22 cellular contexts compared by ENCODE assay signal in genomic region chr17:38716368-38717005, GRCh38.
"Had no signal": no experiment of that assay in that cellular context is flagged by ENCODE, and none has a peak within 500 bp of the region (broad histone marks: within the 10 kb centered on the region; RNA-seq: fewer than 3 reads in every experiment).

No MANE protein-coding gene starts in this region.

- ATAC-seq: esophagus mucosa; right cardiac atrium; stimulated activated naive CD8-positive, alpha-beta T cell treated with anti-CD3 and anti-CD28 coated beads, Interleukin-15, Interleukin-2, amounts not matched to agents 100 U/mL and 50 U/mL, for 24 hours had no signal

- H3K27ac ChIP-seq: hepatocyte, left ventricle myocardium inferior, prostate gland, transverse colon, vagina had no signal

- DNase-seq: activated CD4-positive, alpha-beta T cell treated with anti-CD3 and anti-CD28 coated beads, Interleukin-2, amount 50 U/mL, for 48 hours; activated CD8-positive, alpha-beta memory T cell treated with anti-CD3 and anti-CD28 coated beads, Interleukin-2, amount 50 U/mL, for 4 hours; activated naive CD4-positive, alpha-beta T cell; amniotic stem cell; kidney; left ventricle myocardium inferior; mesenchymal stem cell; nephron progenitor cell; occipital lobe; right cardiac atrium; stimulated activated CD4-positive, alpha-beta T cell treated with anti-CD3 and anti-CD28 coated beads, Interleukin-15, amount 100 ng/mL, for 24 hours; stimulated activated CD4-positive, alpha-beta T cell treated with anti-CD3 and anti-CD28 coated beads, Interleukin-4, amount 100 ng/mL, for 1 hour; stimulated activated naive CD8-positive, alpha-beta T cell treated with anti-CD3 and anti-CD28 coated beads, Interleukin-15, Interleukin-2, amounts not matched to agents 100 U/mL and 50 U/mL, for 24 hours; SW 1271; T-helper 9 cell; transverse colon had no signal

- H3K27me3 ChIP-seq: hepatocyte, transverse colon, vagina had no signal

- H3K4me1 ChIP-seq: prostate gland, vagina had no signal

- H3K4me3 ChIP-seq: hepatocyte, left ventricle myocardium inferior, prostate gland, skin epidermis, transverse colon, vagina had no signal

- H3K79me2 ChIP-seq: hepatocyte had no signal

- FAIRE-seq: endometrium, kidney had no signal

- H3K4me2 ChIP-seq: hepatocyte had no signal

- H2AFZ ChIP-seq: hepatocyte had no signal

- H3K9me3 ChIP-seq: left ventricle myocardium inferior, prostate gland, transverse colon, vagina had no signal

- H3K27ac Mint-ChIP-seq: nephron progenitor cell had no signal

- H3K9me3 Mint-ChIP-seq: nephron progenitor cell had no signal

- H3K4me3 Mint-ChIP-seq: nephron progenitor cell had no signal
